In genomic region chr22:45204751-45205623, GRCh38 we compare ENCODE assay signal across 15 cellular contexts.
"Had no signal": no experiment of that assay in that cellular context is flagged by ENCODE, and none has a peak within 500 bp of the region (broad histone marks: within the 10 kb centered on the region; RNA-seq: fewer than 3 reads in every experiment).

No MANE protein-coding gene starts in this region.

- H3K4me3 Mint-ChIP-seq: activated naive CD8-positive, alpha-beta T cell treated with anti-CD3 and anti-CD28 coated beads, Interleukin-2, amount 10 ng/mL, durations not matched to agents 7 days and 5 days; T-helper 2 cell treated with Interferon-gamma antibody and Interleukin-4, amounts not matched to agents 5 μg/mL and 100 μg/mL, for 36 hours had no signal

- H3K36me3 ChIP-seq: breast epithelium, uterus had no signal

- H3K27ac Mint-ChIP-seq: activated naive CD8-positive, alpha-beta T cell treated with anti-CD3 and anti-CD28 coated beads, Interleukin-2, amount 10 ng/mL, durations not matched to agents 7 days and 5 days; T-helper 2 cell treated with Interferon-gamma antibody and Interleukin-4, amounts not matched to agents 5 μg/mL and 100 μg/mL, for 36 hours had no signal

- H3K36me3 Mint-ChIP-seq: activated naive CD8-positive, alpha-beta T cell treated with anti-CD3 and anti-CD28 coated beads, Interleukin-2, amount 10 ng/mL, durations not matched to agents 7 days and 5 days had no signal

- H3K4me3 ChIP-seq: ascending aorta, breast epithelium, gastroesophageal sphincter, tibial artery, uterus had no signal

- H3K9me3 ChIP-seq: ascending aorta, breast epithelium, gastroesophageal sphincter, tibial artery, uterus had no signal

- H3K27me3 Mint-ChIP-seq: activated naive CD8-positive, alpha-beta T cell treated with anti-CD3 and anti-CD28 coated beads, Interleukin-2, amount 10 ng/mL, durations not matched to agents 7 days and 5 days; naive B cell had no signal

- H3K9me3 Mint-ChIP-seq: activated naive CD8-positive, alpha-beta T cell treated with anti-CD3 and anti-CD28 coated beads, Interleukin-2, amount 10 ng/mL, durations not matched to agents 7 days and 5 days; naive B cell; T-helper 2 cell treated with Interferon-gamma antibody and Interleukin-4, amounts not matched to agents 5 μg/mL and 100 μg/mL, for 36 hours had no signal

- H3K4me1 ChIP-seq: breast epithelium, uterus had no signal

- DNase-seq: activated CD4-positive, alpha-beta T cell treated with anti-CD3 and anti-CD28 coated beads, Interleukin-2, amount 50 U/mL, for 1 hour; activated CD4-positive, CD25-positive, alpha-beta regulatory T cell; activated CD8-positive, alpha-beta memory T cell treated with anti-CD3 and anti-CD28 coated beads for 24 hours; activated naive CD4-positive, alpha-beta T cell; activated naive CD8-positive, alpha-beta T cell treated with anti-CD3 and anti-CD28 coated beads, Interleukin-2, amount 10 ng/mL, durations not matched to agents 7 days and 5 days; mammary epithelial cell; naive B cell; right cardiac atrium; small intestine; uterus had no signal

- H3K27me3 ChIP-seq: ascending aorta, breast epithelium, gastroesophageal sphincter, tibial artery, uterus had no signal

- H3K27ac ChIP-seq: ascending aorta, breast epithelium, gastroesophageal sphincter, tibial artery, uterus had no signal
